In the genomic region with DNA sequence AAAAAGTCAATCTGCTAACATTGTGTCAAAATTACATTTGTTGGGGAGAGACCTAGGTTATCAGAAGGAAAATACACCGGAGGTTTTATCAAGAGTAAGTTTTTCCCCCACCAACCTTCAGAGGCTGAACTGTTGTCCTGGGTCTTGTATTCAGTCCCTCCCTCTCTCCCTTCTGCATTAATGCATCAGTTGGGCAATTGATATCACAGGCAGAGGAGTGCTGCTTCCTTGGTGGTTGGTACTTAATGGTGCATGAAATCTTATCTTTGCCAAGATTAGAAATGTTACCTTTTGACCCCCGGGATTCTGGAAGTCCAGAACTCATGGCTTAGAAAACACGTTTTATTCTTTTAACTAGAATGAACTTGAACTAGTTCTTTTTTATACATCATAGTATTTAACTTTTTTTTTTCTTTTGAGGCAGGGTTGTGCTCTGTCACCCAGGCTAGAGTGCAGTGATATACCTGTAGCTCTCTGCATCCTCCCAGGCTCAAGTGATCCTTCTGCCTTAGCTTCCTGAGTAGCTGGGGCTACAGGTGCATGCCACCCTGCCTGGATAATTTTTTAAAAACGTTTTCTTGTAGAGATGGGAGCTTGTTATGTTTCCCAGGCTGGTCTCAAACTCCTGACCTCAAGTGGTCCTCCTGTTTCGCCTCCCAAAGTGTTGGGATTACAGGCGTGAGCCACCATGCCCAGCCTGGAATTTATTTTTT, we compare ENCODE assay signal across 32 cellular contexts. TPM values are rescaled to one million over a fixed set of nuclear protein-coding genes. Genes with fewer than 3 reads are reported as not detected.
DNase-seq lines count a peak whose midpoint lies in the region; ATAC-seq, FAIRE-seq and TF ChIP-seq lines count a peak whose summit lies in the region.
"Had no signal": no experiment of that assay in that cellular context is flagged by ENCODE, and none has a peak within 500 bp of the region (broad histone marks: within the 10 kb centered on the region; RNA-seq: fewer than 3 reads in every experiment).

No MANE protein-coding gene starts in this region.

- H4K20me1 ChIP-seq in KMS-11 (ENCODE audit: insufficient read depth) (peaks cover 71% of the 10 kb centered on the region), GM12878 (ENCODE audit: control insufficient read depth, insufficient read depth) (peaks cover 17% of the 10 kb centered on the region)

- CTCF ChIA-PET in GM12878 (lab: Yijun Ruan, JAX): interaction anchor here (4.9 kb wide), 1 partner anchor 19 kb away, joined by 30 read pairs; no protein-coding TSS in a partner anchor
- CTCF ChIA-PET in activated CD4-positive, alpha-beta T cell treated with anti-CD3 and anti-CD28 coated beads, Interleukin-2, amount 10 ng/mL, durations not matched to agents 7 days and 5 days (lab: Charles Lee): interaction anchor here (1.2 to 1.4 kb wide), 2 partner anchors 8 to 135 kb away, joined by 3 to 4 read pairs; a partner anchor contains a TSS

- no peak overlapping the region for H2BK12ac ChIP-seq in trophoblast cell (ENCODE audit: low read length)

- H3K27me3 ChIP-seq in KMS-11 (ENCODE audit: insufficient read depth, low read depth) (no peaks in the 10 kb centered on the region), GM12878 (replicated peaks in 1 of 2; ENCODE audit: control insufficient read depth in 2 of 2, insufficient read depth in 2 of 2, low read length in 1 of 2) (no peaks in the 10 kb centered on the region), trophoblast cell (ENCODE audit: insufficient read depth, low read length) (no peaks in the 10 kb centered on the region), BE2C (no peaks in the 10 kb centered on the region; the same call in 1 of the 2 replicates)
- H3K27me3 ChIP-seq: gastroesophageal sphincter, hepatocyte, SJCRH30, upper lobe of left lung had no signal

- in situ Hi-C loops in GM12878 (cut with MboI): no loop called here

- H3K4me1 ChIP-seq in KMS-11 (ENCODE audit: low read depth, poor library complexity, severe bottlenecking) (peaks cover 86% of the 10 kb centered on the region), GM12878 (ENCODE audit: control insufficient read depth, insufficient read depth, low read length) (peaks cover 5% of the 10 kb centered on the region), trophoblast cell (ENCODE audit: control insufficient read depth in 1 of 2, insufficient read depth in 2 of 2, low read length in 2 of 2) (no peaks in the 10 kb centered on the region), BE2C (peaks cover 32% of the 10 kb centered on the region)

- no peak overlapping the region for H3K27ac Mint-ChIP-seq in activated CD4-positive, alpha-beta T cell treated with anti-CD3 and anti-CD28 coated beads, Interleukin-2, amount 10 ng/mL, durations not matched to agents 7 days and 5 days
- H3K27ac Mint-ChIP-seq: activated naive CD8-positive, alpha-beta T cell treated with anti-CD3 and anti-CD28 coated beads, Interleukin-2, amount 10 ng/mL, durations not matched to agents 7 days and 5 days; activated T-helper 2 cell treated with anti-CD3 and anti-CD28 coated beads, Interferon-gamma antibody, Interleukin-2, Interleukin-4, amounts not matched to agents 10 μg/mL and 5 μg/mL and 100 μg/mL, durations not matched to agents 14 hours and 24 hours and 36 hours; CD14-positive monocyte; dendritic cell treated with granulocyte-macrophage colony-stimulating factor and Interleukin-4, amounts not matched to agents 40 ng/mL and 50 ng/mL, for 4 days had no signal

- BruUV-seq in GM12878 (replicated peaks; lab: Mats Ljungman, UMichigan): no TSS peak

- no peak overlapping the region for H3K4me3 Mint-ChIP-seq in activated CD4-positive, alpha-beta T cell treated with anti-CD3 and anti-CD28 coated beads, Interleukin-2, amount 10 ng/mL, durations not matched to agents 7 days and 5 days
- H3K4me3 Mint-ChIP-seq: activated naive CD8-positive, alpha-beta T cell treated with anti-CD3 and anti-CD28 coated beads, Interleukin-2, amount 10 ng/mL, durations not matched to agents 7 days and 5 days; CD14-positive monocyte; dendritic cell treated with granulocyte-macrophage colony-stimulating factor and Interleukin-4, amounts not matched to agents 40 ng/mL and 50 ng/mL, for 4 days had no signal

- no peaks in the 10 kb centered on the region for H3K9me3 Mint-ChIP-seq in activated CD4-positive, alpha-beta T cell treated with anti-CD3 and anti-CD28 coated beads, Interleukin-2, amount 10 ng/mL, durations not matched to agents 7 days and 5 days
- H3K9me3 Mint-ChIP-seq: activated naive CD8-positive, alpha-beta T cell treated with anti-CD3 and anti-CD28 coated beads, Interleukin-2, amount 10 ng/mL, durations not matched to agents 7 days and 5 days; activated T-helper 2 cell treated with anti-CD3 and anti-CD28 coated beads, Interferon-gamma antibody, Interleukin-2, Interleukin-4, amounts not matched to agents 10 μg/mL and 5 μg/mL and 100 μg/mL, durations not matched to agents 14 hours and 24 hours and 36 hours; CD14-positive monocyte; dendritic cell treated with granulocyte-macrophage colony-stimulating factor and Interleukin-4, amounts not matched to agents 40 ng/mL and 50 ng/mL, for 4 days had no signal

- no peak overlapping the region for H2BK120ac ChIP-seq in trophoblast cell (ENCODE audit: insufficient read depth, low read length, poor library complexity)

- H3K27ac ChIP-seq in KMS-11 (peak overlapping the region; percentile 13; the same call in 1 of the 2 replicates), GM12878 (ENCODE audit: control insufficient read depth, insufficient read depth) (no peak overlapping the region), trophoblast cell (ENCODE audit: low read depth, low read length) (no peak overlapping the region)
- H3K27ac ChIP-seq: gastroesophageal sphincter, hepatocyte, PC-9, SJCRH30, upper lobe of left lung had no signal

- FAIRE-seq in GM12891 (lab: Jason Lieb, UNC): no peak
- no peak for FAIRE-seq in GM12878 (lab: Jason Lieb, UNC)
- FAIRE-seq: astrocyte had no signal

- H4K8ac ChIP-seq in trophoblast cell (ENCODE audit: low read depth, low read length): no peak overlapping the region

- H3K79me2 ChIP-seq in KMS-11 (ENCODE audit: insufficient read depth, low read depth) (peaks cover 97% of the 10 kb centered on the region), GM12878 (ENCODE audit: control insufficient read depth, insufficient read depth, low read length) (peaks cover 71% of the 10 kb centered on the region), trophoblast cell (ENCODE audit: control insufficient read depth, insufficient read depth, low read length, poor library complexity) (peaks cover 11% of the 10 kb centered on the region)

- H3K23ac ChIP-seq in trophoblast cell (ENCODE audit: low read length): no peak overlapping the region

- H3K4ac ChIP-seq in trophoblast cell (ENCODE audit: low read depth, low read length): peak overlapping the region; percentile 58

- H4K12ac ChIP-seq in trophoblast cell (ENCODE audit: low read depth, low read length): no peak overlapping the region

- 72% methylated on average over 6 of the region's 6 CpGs for WGBS in GM12878 (ENCODE audit: insufficient coverage, insufficient replicate concordance, low lambda C conversion rate, missing lambda C conversion rate)
- no CpG with 5 or more reads among the region's 6 CpGs for WGBS in trophoblast cell (ENCODE audit: extremely low coverage, insufficient coverage, insufficient read length)

- H3K36me3 Mint-ChIP-seq in activated CD4-positive, alpha-beta T cell treated with anti-CD3 and anti-CD28 coated beads, Interleukin-2, amount 10 ng/mL, durations not matched to agents 7 days and 5 days (ENCODE audit: low read depth): peaks cover 73% of the 10 kb centered on the region

- SMC1A ChIA-PET in GM12878 (lab: Charles Lee; ENCODE audit: uncharacterized antibody, unreplicated experiment): interaction anchor here (0.7 to 1.0 kb wide), 2 partner anchors 17 to 371 kb away, joined by 3 to 4 read pairs; no protein-coding TSS in a partner anchor

- no peak overlapping the region for H2AK5ac ChIP-seq in trophoblast cell (ENCODE audit: low read length)

- TF ChIP-seq RAD21 in GM12878 (IDR thresholded peaks at IDR 0.05; ENCODE audit: insufficient read depth, low read depth, low read length): no peak

- H3K36me3 ChIP-seq in KMS-11 (ENCODE audit: insufficient read depth) (peaks cover 80% of the 10 kb centered on the region), GM12878 (ENCODE audit: control insufficient read depth in 2 of 2, insufficient read depth in 2 of 2, low read length in 1 of 2) (peaks cover 16 to 67% of the 10 kb centered on the region in 2 experiments), trophoblast cell (ENCODE audit: control insufficient read depth in 1 of 2, insufficient read depth in 2 of 2, low read length in 2 of 2) (peaks cover 44 to 60% of the 10 kb centered on the region in 2 experiments), BE2C (peaks cover 87% of the 10 kb centered on the region)

- no peak overlapping the region for H2BK5ac ChIP-seq in trophoblast cell (ENCODE audit: low read depth, low read length, poor library complexity)

- no peak overlapping the region for H3K18ac ChIP-seq in trophoblast cell (ENCODE audit: low read length)

- peak overlapping the region; percentile 93; the same call in 1 of the 2 replicates for H3K4me2 ChIP-seq in KMS-11
- no peak overlapping the region for H3K4me2 ChIP-seq in GM12878 (ENCODE audit: control insufficient read depth, insufficient read depth)
- no peak overlapping the region for H3K4me2 ChIP-seq in trophoblast cell (ENCODE audit: low read length)
- H3K4me2 ChIP-seq: hepatocyte, PC-9, smooth muscle cell had no signal

- intact Hi-C loops in GM12878 (cut with micrococcal nuclease; ENCODE audit: unreplicated experiment): no loop called here

- POLR2A ChIA-PET in GM12878 (lab: Charles Lee): interaction anchor here (0.6 kb wide), 2 partner anchors 25 to 278 kb away, joined by 3 to 6 read pairs; no protein-coding TSS in a partner anchor
- POLR2A ChIA-PET in activated CD4-positive, alpha-beta T cell treated with anti-CD3 and anti-CD28 coated beads, Interleukin-2, amount 10 ng/mL, durations not matched to agents 7 days and 5 days (lab: Charles Lee): interaction anchor here (1.0 kb wide), 1 partner anchor 14 kb away, joined by 3 read pairs; no protein-coding TSS in a partner anchor

- peaks cover 50% of the 10 kb centered on the region for H3K4me1 Mint-ChIP-seq in activated CD4-positive, alpha-beta T cell treated with anti-CD3 and anti-CD28 coated beads, Interleukin-2, amount 10 ng/mL, durations not matched to agents 7 days and 5 days

- TF ChIP-seq EP300 in GM12878 (IDR thresholded peaks at IDR 0.05; ENCODE audit: borderline replicate concordance in 1 of 2, control insufficient read depth in 1 of 2, low read depth in 2 of 2, low read length in 2 of 2): no peak

- TF ChIP-seq CTCF in KMS-11 (conservative IDR thresholded peaks at IDR 0.05; ENCODE audit: low read depth, low read length) (no peak), GM12878 (IDR thresholded peaks at IDR 0.05 in 2 of 3, conservative IDR thresholded peaks at IDR 0.05 in 1 of 3; ENCODE audit: control insufficient read depth in 2 of 3, extremely low read depth in 1 of 3, insufficient read depth in 1 of 3, low read depth in 3 of 3, low read length in 3 of 3) (no peak), BE2C (IDR thresholded peaks at IDR 0.05; ENCODE audit: low read depth, low read length) (no peak)

- H3K9ac ChIP-seq in KMS-11 (no peak overlapping the region), GM12878 (ENCODE audit: control insufficient read depth, insufficient read depth, low read length) (no peak overlapping the region), trophoblast cell (ENCODE audit: low read length) (no peak overlapping the region)

- H3K14ac ChIP-seq in trophoblast cell (ENCODE audit: low read length): no peak overlapping the region

- RAD21 ChIA-PET in GM12878 (lab: Charles Lee; ENCODE audit: unreplicated experiment): no interaction called here

- peaks cover 6% of the 10 kb centered on the region for H3K79me1 ChIP-seq in trophoblast cell (ENCODE audit: low read length)

- TF ChIP-seq POLR2A in GM12891 (IDR thresholded peaks at IDR 0.05; ENCODE audit: low read depth, low read length) (0 out of 2 replicates have a peak, but pooled peaks have one; percentile 9), GM12878 (IDR thresholded peaks at IDR 0.05; ENCODE audit: low read depth, low read length) (no peak)

- H2AFZ ChIP-seq in KMS-11 (ENCODE audit: low read depth) (no peak overlapping the region), GM12878 (ENCODE audit: control insufficient read depth, low read depth, low read length) (no peak overlapping the region), trophoblast cell (ENCODE audit: insufficient read depth, low read length, poor library complexity) (no peak overlapping the region)
- H2AFZ ChIP-seq: hepatocyte, PC-9 had no signal

- H3K4me3 ChIP-seq in KMS-11 (IDR thresholded peaks at IDR 0.05; ENCODE audit: insufficient read depth, low read depth, low read length) (no peak overlapping the region), GM12878 (no peak overlapping the region), trophoblast cell (ENCODE audit: low read depth, low read length) (no peak overlapping the region), BE2C (ENCODE audit: low read depth, low read length) (no peak overlapping the region)
- H3K4me3 ChIP-seq: gastroesophageal sphincter, hepatocyte, PC-9, SJCRH30, smooth muscle cell, upper lobe of left lung had no signal

- H3K9me3 ChIP-seq in GM12878 (replicated peaks; ENCODE audit: control insufficient read depth, insufficient read depth, low read length) (no peaks in the 10 kb centered on the region), trophoblast cell (ENCODE audit: insufficient read depth, low read depth, low read length) (no peaks in the 10 kb centered on the region), BE2C (no peaks in the 10 kb centered on the region)
- H3K9me3 ChIP-seq: gastroesophageal sphincter, SJCRH30, upper lobe of left lung had no signal

- no peak overlapping the region for H4K91ac ChIP-seq in trophoblast cell (ENCODE audit: low read depth, low read length)

- no peaks in the 10 kb centered on the region for H3K27me3 Mint-ChIP-seq in activated CD4-positive, alpha-beta T cell treated with anti-CD3 and anti-CD28 coated beads, Interleukin-2, amount 10 ng/mL, durations not matched to agents 7 days and 5 days
- H3K27me3 Mint-ChIP-seq: activated naive CD8-positive, alpha-beta T cell treated with anti-CD3 and anti-CD28 coated beads, Interleukin-2, amount 10 ng/mL, durations not matched to agents 7 days and 5 days; dendritic cell treated with granulocyte-macrophage colony-stimulating factor and Interleukin-4, amounts not matched to agents 40 ng/mL and 50 ng/mL, for 4 days had no signal

- no peak for ATAC-seq in GM12878
- ATAC-seq: gastroesophageal sphincter, left colon had no signal

- no peak for DNase-seq in GM12891 (ENCODE audit: insufficient read length, low spot score)
- no peak for DNase-seq in GM12878 (ENCODE audit: low read depth, low spot score)
- DNase-seq in trophoblast cell: no peak
- no peak for DNase-seq in BE2C
- no peak for DNase-seq in activated CD4-positive, alpha-beta T cell treated with anti-CD3 and anti-CD28 coated beads, Interleukin-2, amount 10 ng/mL, durations not matched to agents 7 days and 5 days
- no peak for DNase-seq in AG08395 (ENCODE audit: low spot score)
- DNase-seq: activated CD4-positive, alpha-beta T cell treated with anti-CD3 and anti-CD28 coated beads, Interleukin-2, amount 50 U/mL, for 4 hours; activated CD4-positive, CD25-positive, alpha-beta regulatory T cell; activated naive CD8-positive, alpha-beta T cell treated with anti-CD3 and anti-CD28 coated beads, Interleukin-2, amount 10 ng/mL, durations not matched to agents 7 days and 5 days; caudate nucleus; Karpas-422; left colon; mesendoderm; NCI-H1092 treated with DMSO at 0.1 percent for 48 hours; NCI-H187 treated with DMSO at 0.1 percent for 48 hours; NCI-H524 treated with DMSO at 0.1 percent for 48 hours; nucleus accumbens; PC-9; SJCRH30; stimulated activated CD4-positive, alpha-beta T cell treated with anti-CD3 and anti-CD28 coated beads, Interleukin-1b, Interleukin-23, amount 100 ng/mL, for 48 hours; stimulated activated CD8-positive, alpha-beta memory T cell treated with anti-CD3 and anti-CD28 coated beads, Interleukin-4, amount 100 ng/mL, for 48 hours; upper lobe of left lung had no signal

RNA-seq across cellular contexts. Expression of a gene that starts 4.9 kb away (rescaled TPM):
- 546 TPM for polyA plus RNA-seq in GM12891 (2012; ENCODE audit: low read depth, missing spikeins)
- total RNA-seq in GM12878 (2013; cell fraction: nucleolus; rRNA removed): 454 and 500 TPM in 2 replicates
- total RNA-seq in GM12878 (2014; rRNA removed) (155 and 164 TPM in 2 replicates), GM12878 (2014; rRNA removed; fragmentation: Illumina TruSeq; extraction: Trizol) (162 and 177 TPM in 2 replicates), GM12878 (2021) (803 and 817 TPM in 2 replicates)
- 722 TPM for polyA plus RNA-seq in GM12878 (2011; ENCODE audit: low read depth)
- polyA plus RNA-seq in GM12878 (2011; rRNA removed) (276 and 336 TPM in 2 replicates), GM12878 (2014; fragmentation: Illumina TruSeq; extraction: Trizol) (629 and 689 TPM in 2 replicates), GM12878 (2014; fragmentation: Nextera tagmentation; extraction: Ambion mirVana) (100 to 1,000 TPM; 318 to 348 TPM), GM12878 (2014; rRNA removed) (337 and 342 TPM in 2 replicates), GM12878 (2016; fragmentation: Nextera tagmentation; extraction: Ambion mirVana) (100 to 1,000 TPM; 109 to 127 TPM)
- polyA plus RNA-seq in GM12878 (2011; cell fraction: cytosol; rRNA removed): 364 and 463 TPM in 2 replicates
- polyA plus RNA-seq in GM12878 (2011; cell fraction: nucleus; rRNA removed): 570 and 649 TPM in 2 replicates
- polyA plus RNA-seq in GM12878 (2012): 822 and 853 TPM in 2 replicates
- 693 and 777 TPM in 2 replicates for polyA minus RNA-seq in GM12878 (2011; rRNA and poly(A)+ RNA removed)
- 382 and 437 TPM in 2 replicates for polyA minus RNA-seq in GM12878 (2011; cell fraction: cytosol; rRNA and poly(A)+ RNA removed)
- 188 and 293 TPM in 2 replicates for polyA minus RNA-seq in GM12878 (2011; cell fraction: nucleus; rRNA and poly(A)+ RNA removed)
- polyA plus RNA-seq in trophoblast cell (2013): 585 and 609 TPM in 2 replicates
- 985 TPM for polyA plus RNA-seq in BE2C (2012; ENCODE audit: insufficient read depth, insufficient read length, low read depth)
- 100 to 1,000 TPM; 882 to 943 TPM for total RNA-seq in activated CD4-positive, alpha-beta T cell treated with anti-CD3 and anti-CD28 coated beads, Interleukin-2, amount 10 ng/mL, durations not matched to agents 7 days and 5 days

RNA-seq across cellular contexts. Expression of a gene that starts 15.3 kb away (rescaled TPM):
- polyA plus RNA-seq in GM12891 (2012; ENCODE audit: low read depth, missing spikeins): 315 TPM
- 82.6 and 90.1 TPM in 2 replicates for total RNA-seq in GM12878 (2013; cell fraction: nucleolus; rRNA removed)
- 94.2 and 112 TPM in 2 replicates for total RNA-seq in GM12878 (2014; rRNA removed)
- total RNA-seq in GM12878 (2014; rRNA removed; fragmentation: Illumina TruSeq; extraction: Trizol): 126 and 133 TPM in 2 replicates
- 214 and 224 TPM in 2 replicates for total RNA-seq in GM12878 (2021)
- 232 TPM for polyA plus RNA-seq in GM12878 (2011; ENCODE audit: low read depth)
- 111 and 116 TPM in 2 replicates for polyA plus RNA-seq in GM12878 (2011; rRNA removed)
- 130 and 141 TPM in 2 replicates for polyA plus RNA-seq in GM12878 (2011; cell fraction: cytosol; rRNA removed)
- polyA plus RNA-seq in GM12878 (2011; cell fraction: nucleus; rRNA removed): 50.3 and 51.6 TPM in 2 replicates
- polyA plus RNA-seq in GM12878 (2012): 263 and 277 TPM in 2 replicates
- 271 and 372 TPM in 2 replicates for polyA plus RNA-seq in GM12878 (2014; fragmentation: Illumina TruSeq; extraction: Trizol)
- 100 to 1,000 TPM; 339 to 381 TPM for polyA plus RNA-seq in GM12878 (2014; fragmentation: Nextera tagmentation; extraction: Ambion mirVana)
- 195 TPM in 2 replicates for polyA plus RNA-seq in GM12878 (2014; rRNA removed)
- 100 to 1,000 TPM; 451 to 462 TPM for polyA plus RNA-seq in GM12878 (2016; fragmentation: Nextera tagmentation; extraction: Ambion mirVana)
- polyA minus RNA-seq in GM12878 (2011; rRNA and poly(A)+ RNA removed): 98.5 and 129 TPM in 2 replicates
- 41.8 and 44.8 TPM in 2 replicates for polyA minus RNA-seq in GM12878 (2011; cell fraction: cytosol; rRNA and poly(A)+ RNA removed)
- 22.7 and 45.4 TPM in 2 replicates for polyA minus RNA-seq in GM12878 (2011; cell fraction: nucleus; rRNA and poly(A)+ RNA removed)
- 229 and 234 TPM in 2 replicates for polyA plus RNA-seq in trophoblast cell (2013)
- 99.5 TPM for polyA plus RNA-seq in BE2C (2012; ENCODE audit: insufficient read depth, insufficient read length, low read depth)
- total RNA-seq in activated CD4-positive, alpha-beta T cell treated with anti-CD3 and anti-CD28 coated beads, Interleukin-2, amount 10 ng/mL, durations not matched to agents 7 days and 5 days: 100 to 1,000 TPM; 223 to 229 TPM

RNA-seq across cellular contexts. Expression of a gene that starts 33.2 kb away (rescaled TPM):
- not detected for polyA plus RNA-seq in GM12891 (2012; ENCODE audit: low read depth, missing spikeins)
- not detected in 2 replicates for total RNA-seq in GM12878 (2013; cell fraction: nucleolus; rRNA removed)
- total RNA-seq in GM12878 (2014; rRNA removed): not detected in 2 replicates
- total RNA-seq in GM12878 (2014; rRNA removed; fragmentation: Illumina TruSeq; extraction: Trizol): not detected in 2 replicates
- 0.13 TPM in 1 of 2 replicates, not detected in the other for total RNA-seq in GM12878 (2021)
- polyA plus RNA-seq in GM12878 (2011; ENCODE audit: low read depth): not detected
- polyA plus RNA-seq in GM12878 (2011; rRNA removed): not detected in 2 replicates
- polyA plus RNA-seq in GM12878 (2011; cell fraction: cytosol; rRNA removed): not detected in 2 replicates
- polyA plus RNA-seq in GM12878 (2011; cell fraction: nucleus; rRNA removed): not detected in 2 replicates
- not detected in 2 replicates for polyA plus RNA-seq in GM12878 (2012)
- polyA plus RNA-seq in GM12878 (2014; fragmentation: Illumina TruSeq; extraction: Trizol): not detected in 2 replicates
- polyA plus RNA-seq in GM12878 (2014; fragmentation: Nextera tagmentation; extraction: Ambion mirVana): under 1 TPM in 1 of 2 experiments, not detected in 1; 0.06 TPM
- not detected in 2 replicates for polyA plus RNA-seq in GM12878 (2014; rRNA removed)
- not detected for polyA plus RNA-seq in GM12878 (2016; fragmentation: Nextera tagmentation; extraction: Ambion mirVana)
- not detected in 2 replicates for polyA minus RNA-seq in GM12878 (2011; rRNA and poly(A)+ RNA removed)
- polyA minus RNA-seq in GM12878 (2011; cell fraction: cytosol; rRNA and poly(A)+ RNA removed): not detected in 2 replicates
- not detected in 2 replicates for polyA minus RNA-seq in GM12878 (2011; cell fraction: nucleus; rRNA and poly(A)+ RNA removed)
- 0.82 and 0.89 TPM in 2 replicates for polyA plus RNA-seq in trophoblast cell (2013)
- 15.9 TPM for polyA plus RNA-seq in BE2C (2012; ENCODE audit: insufficient read depth, insufficient read length, low read depth)
- total RNA-seq in activated CD4-positive, alpha-beta T cell treated with anti-CD3 and anti-CD28 coated beads, Interleukin-2, amount 10 ng/mL, durations not matched to agents 7 days and 5 days: not detected
- total RNA-seq: activated naive CD8-positive, alpha-beta T cell treated with anti-CD3 and anti-CD28 coated beads, Interleukin-2, amount 10 ng/mL, durations not matched to agents 7 days and 5 days; activated T-helper 2 cell treated with anti-CD3 and anti-CD28 coated beads, Interferon-gamma antibody, Interleukin-2, Interleukin-4, amounts not matched to agents 10 μg/mL and 5 μg/mL and 100 μg/mL, durations not matched to agents 14 hours and 24 hours and 36 hours; astrocyte; left colon; myocyte; PC-9; renal cortical epithelial cell; smooth muscle cell had no signal
- polyA plus RNA-seq: CD14-positive monocyte had no signal

RNA-seq across cellular contexts. Expression of a gene that starts 42.4 kb away (rescaled TPM):
- polyA plus RNA-seq in GM12891 (2012; ENCODE audit: low read depth, missing spikeins): 12.2 TPM
- 22.1 and 24.5 TPM in 2 replicates for total RNA-seq in GM12878 (2013; cell fraction: nucleolus; rRNA removed)
- total RNA-seq in GM12878 (2014; rRNA removed) (8.5 and 10.1 TPM in 2 replicates), GM12878 (2014; rRNA removed; fragmentation: Illumina TruSeq; extraction: Trizol) (4.8 and 5.2 TPM in 2 replicates), GM12878 (2021) (9.4 and 10.4 TPM in 2 replicates)
- 9.5 TPM for polyA plus RNA-seq in GM12878 (2011; ENCODE audit: low read depth)
- polyA plus RNA-seq in GM12878 (2011; rRNA removed) (8.7 and 14.9 TPM in 2 replicates), GM12878 (2014; fragmentation: Illumina TruSeq; extraction: Trizol) (6.1 and 9.4 TPM in 2 replicates), GM12878 (2014; fragmentation: Nextera tagmentation; extraction: Ambion mirVana) (1 to 10 TPM in 1 of 2 experiments, under 1 TPM in 1; 0.45 to 1.2 TPM), GM12878 (2014; rRNA removed) (13.6 and 14.1 TPM in 2 replicates), GM12878 (2016; fragmentation: Nextera tagmentation; extraction: Ambion mirVana) (1 to 10 TPM; 4.2 to 4.6 TPM)
- polyA plus RNA-seq in GM12878 (2011; cell fraction: cytosol; rRNA removed): 14.6 and 17.1 TPM in 2 replicates
- polyA plus RNA-seq in GM12878 (2011; cell fraction: nucleus; rRNA removed): 154 and 166 TPM in 2 replicates
- polyA plus RNA-seq in GM12878 (2012): 10.0 TPM in 2 replicates
- polyA minus RNA-seq in GM12878 (2011; rRNA and poly(A)+ RNA removed): 10.8 and 12.7 TPM in 2 replicates
- polyA minus RNA-seq in GM12878 (2011; cell fraction: cytosol; rRNA and poly(A)+ RNA removed): 4.1 and 4.7 TPM in 2 replicates
- polyA minus RNA-seq in GM12878 (2011; cell fraction: nucleus; rRNA and poly(A)+ RNA removed): 16.7 and 21.1 TPM in 2 replicates
- 5.5 and 5.8 TPM in 2 replicates for polyA plus RNA-seq in trophoblast cell (2013)
- 61.5 TPM for polyA plus RNA-seq in BE2C (2012; ENCODE audit: insufficient read depth, insufficient read length, low read depth)
- total RNA-seq in activated CD4-positive, alpha-beta T cell treated with anti-CD3 and anti-CD28 coated beads, Interleukin-2, amount 10 ng/mL, durations not matched to agents 7 days and 5 days: 10 to 100 TPM; 26.0 to 26.1 TPM

RNA-seq across cellular contexts. Expression of a gene that starts 44.3 kb away (rescaled TPM):
- 28.3 TPM for polyA plus RNA-seq in GM12891 (2012; ENCODE audit: low read depth, missing spikeins)
- 36.0 and 51.7 TPM in 2 replicates for total RNA-seq in GM12878 (2013; cell fraction: nucleolus; rRNA removed)
- total RNA-seq in GM12878 (2014; rRNA removed) (46.1 and 47.1 TPM in 2 replicates), GM12878 (2014; rRNA removed; fragmentation: Illumina TruSeq; extraction: Trizol) (21.4 and 26.1 TPM in 2 replicates), GM12878 (2021) (42.4 and 43.2 TPM in 2 replicates)
- 11.6 TPM for polyA plus RNA-seq in GM12878 (2011; ENCODE audit: low read depth)
- polyA plus RNA-seq in GM12878 (2011; rRNA removed) (18.3 and 30.4 TPM in 2 replicates), GM12878 (2014; fragmentation: Illumina TruSeq; extraction: Trizol) (13.6 and 22.1 TPM in 2 replicates), GM12878 (2014; fragmentation: Nextera tagmentation; extraction: Ambion mirVana) (1 to 10 TPM; 5.5 to 9.4 TPM), GM12878 (2014; rRNA removed) (44.2 and 54.0 TPM in 2 replicates), GM12878 (2016; fragmentation: Nextera tagmentation; extraction: Ambion mirVana) (10 to 100 TPM; 58.7 to 60.1 TPM)
- 48.7 and 74.4 TPM in 2 replicates for polyA plus RNA-seq in GM12878 (2011; cell fraction: cytosol; rRNA removed)
- polyA plus RNA-seq in GM12878 (2011; cell fraction: nucleus; rRNA removed): 192 and 199 TPM in 2 replicates
- polyA plus RNA-seq in GM12878 (2012): 25.1 and 25.9 TPM in 2 replicates
- polyA minus RNA-seq in GM12878 (2011; rRNA and poly(A)+ RNA removed): 17.8 and 36.9 TPM in 2 replicates
- polyA minus RNA-seq in GM12878 (2011; cell fraction: cytosol; rRNA and poly(A)+ RNA removed): 8.8 and 11.2 TPM in 2 replicates
- polyA minus RNA-seq in GM12878 (2011; cell fraction: nucleus; rRNA and poly(A)+ RNA removed): 35.8 and 54.1 TPM in 2 replicates
- polyA plus RNA-seq in trophoblast cell (2013): 27.8 and 29.3 TPM in 2 replicates
- polyA plus RNA-seq in BE2C (2012; ENCODE audit: insufficient read depth, insufficient read length, low read depth): 188 TPM
- 10 to 100 TPM; 32.6 to 35.9 TPM for total RNA-seq in activated CD4-positive, alpha-beta T cell treated with anti-CD3 and anti-CD28 coated beads, Interleukin-2, amount 10 ng/mL, durations not matched to agents 7 days and 5 days
